In the genomic region with DNA sequence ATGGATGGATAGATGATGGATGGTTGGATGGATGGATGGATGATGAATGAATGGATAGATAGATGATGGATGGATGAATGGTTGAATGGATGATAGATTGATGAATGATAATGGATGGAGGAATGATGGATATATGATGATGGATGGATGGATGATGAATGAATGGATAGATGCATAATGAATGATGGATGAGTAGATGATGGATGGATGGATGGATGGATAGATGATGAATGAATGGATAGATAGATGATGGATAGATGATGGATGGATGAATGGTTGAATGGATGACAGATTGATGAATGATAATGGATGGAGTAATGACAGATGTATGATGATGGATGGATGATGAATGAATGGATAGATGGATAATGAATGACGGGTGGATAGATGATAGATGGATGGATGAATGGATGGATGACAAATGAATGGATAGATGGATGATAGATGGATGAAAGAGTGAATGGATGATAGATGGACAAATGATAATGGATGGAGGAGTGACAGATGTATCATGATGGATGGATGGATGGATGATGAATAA, we compare ENCODE assay signal across 2 cellular contexts.
TF ChIP-seq lines count a peak whose summit lies in the region.

No MANE protein-coding gene starts in this region.

TF ChIP-seq in HEK293, 187 proteins besides CTCF, POLR2A, EP300 and RAD21 (continued from another document):
- TF ChIP-seq ZBTB17 (tag by site-specific recombination; IDR thresholded peaks at IDR 0.05), result peak; percentile 94

TF ChIP-seq in IMR-90, 13 proteins besides CTCF, POLR2A, EP300 and RAD21 (continued from another document):
- TF ChIP-seq CEBPB (IDR thresholded peaks at IDR 0.05; ENCODE audit: low read depth, low read length) (no peak), FOS (IDR thresholded peaks at IDR 0.05; ENCODE audit: low read depth, low read length) (no peak)
